In the genomic region with DNA sequence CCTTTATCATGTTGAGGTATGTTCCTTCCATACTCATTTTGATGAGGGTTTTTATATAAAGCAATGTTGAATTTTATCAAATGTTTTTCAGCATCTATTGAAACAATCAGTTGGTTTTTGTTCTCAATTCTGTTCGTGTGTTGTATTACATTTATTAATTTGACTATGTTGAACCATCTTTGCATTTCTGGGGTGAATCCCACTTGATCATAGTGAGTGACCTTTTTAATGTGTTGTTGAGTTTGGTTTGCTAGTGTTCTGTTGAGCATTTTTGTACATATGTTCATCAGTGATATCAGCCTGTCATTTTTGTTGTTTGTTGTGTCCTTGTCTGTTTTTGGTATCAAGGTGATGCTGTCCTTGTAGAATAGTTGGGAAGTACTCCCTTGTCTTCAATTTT, we compare ENCODE assay signal across 24 cellular contexts.
"Had no signal": no experiment of that assay in that cellular context is flagged by ENCODE, and none has a peak within 500 bp of the region (broad histone marks: within the 10 kb centered on the region; RNA-seq: fewer than 3 reads in every experiment).

No MANE protein-coding gene starts in this region.

- H3K4me1 ChIP-seq: esophagus muscularis mucosa, foreskin keratinocyte, gastroesophageal sphincter, heart right ventricle, left lung, lower lobe of right lung had no signal

- H3K27me3 Mint-ChIP-seq: naive B cell had no signal

- ATAC-seq: foreskin keratinocyte; gastroesophageal sphincter; heart right ventricle; left cardiac atrium; left lung; left ventricle myocardium superior; lower lobe of right lung; mucosa of descending colon; naive thymus-derived CD8-positive, alpha-beta T cell had no signal

- H3K4me3 ChIP-seq: coronary artery, dorsolateral prefrontal cortex, esophagus muscularis mucosa, gastroesophageal sphincter, heart right ventricle, left lung, lower lobe of right lung, mucosa of descending colon had no signal

- H3K27ac Mint-ChIP-seq: mesothelial cell of epicardium; naive B cell; naive thymus-derived CD8-positive, alpha-beta T cell had no signal

- H3K4me3 Mint-ChIP-seq: mesothelial cell of epicardium; naive B cell; naive thymus-derived CD8-positive, alpha-beta T cell had no signal

- H3K4me1 Mint-ChIP-seq: mesothelial cell of epicardium; naive thymus-derived CD8-positive, alpha-beta T cell had no signal

- DNase-seq: dermis blood vessel endothelial cell; dorsolateral prefrontal cortex; effector CD4-positive, alpha-beta T cell; effector memory CD4-positive, alpha-beta T cell; foreskin keratinocyte; glutamatergic neuron; head of caudate nucleus; heart right ventricle; hippocampal formation; left cardiac atrium; left lung; left ventricle myocardium superior; lower lobe of right lung; mesenchymal stem cell; mucosa of descending colon; naive B cell; naive thymus-derived CD8-positive, alpha-beta T cell had no signal

- H3K9me3 ChIP-seq: lower lobe of right lung, mucosa of descending colon had no signal

- H3K27ac ChIP-seq: coronary artery, dorsolateral prefrontal cortex, esophagus muscularis mucosa, foreskin keratinocyte, gastroesophageal sphincter, heart right ventricle, left lung, lower lobe of right lung had no signal

- H3K36me3 ChIP-seq: esophagus muscularis mucosa, gastroesophageal sphincter, heart right ventricle, left lung, lower lobe of right lung had no signal

- H3K27me3 ChIP-seq: dorsolateral prefrontal cortex, esophagus muscularis mucosa, gastroesophageal sphincter, left lung had no signal

- FAIRE-seq: endothelial cell of umbilical vein, islet of Langerhans, keratinocyte had no signal
